ENCODE assay signal across 9 cellular contexts in genomic region chr1:32716312-32717126, GRCh38. TPM values are rescaled to one million over a fixed set of nuclear protein-coding genes. Genes with fewer than 3 reads are reported as not detected.
DNase-seq lines count a peak whose midpoint lies in the region; ATAC-seq and TF ChIP-seq lines count a peak whose summit lies in the region.
"Had no signal": no experiment of that assay in that cellular context is flagged by ENCODE, and none has a peak within 500 bp of the region (broad histone marks: within the 10 kb centered on the region; RNA-seq: fewer than 3 reads in every experiment).

No MANE protein-coding gene starts in this region.

- H3K4me1 ChIP-seq in right atrium auricular region = no peaks in the 10 kb centered on the region
- H3K4me1 ChIP-seq in duodenal mucosa (ENCODE audit: control insufficient read depth in 1 of 2, insufficient read depth in 2 of 2, low read length in 2 of 2) = peaks cover 16 to 23% of the 10 kb centered on the region in 2 donors
- peaks cover 0 to 5% of the 10 kb centered on the region in 2 donors for H3K4me1 ChIP-seq in naive thymus-derived CD4-positive, alpha-beta T cell (ENCODE audit: control insufficient read depth in 2 of 2, insufficient read depth in 2 of 2, low read length in 2 of 2)

- no peak for TF ChIP-seq CTCF in right atrium auricular region (IDR thresholded peaks at IDR 0.05)

- H3K27ac ChIP-seq in right atrium auricular region (no peak overlapping the region), duodenal mucosa (ENCODE audit: low read depth, low read length) (peak overlapping the region; percentile 58)
- no peak overlapping the region for H3K27ac ChIP-seq in naive thymus-derived CD4-positive, alpha-beta T cell (ENCODE audit: low read depth, low read length)

- no peaks in the 10 kb centered on the region for H3K36me3 Mint-ChIP-seq in naive thymus-derived CD4-positive, alpha-beta T cell
- H3K36me3 Mint-ChIP-seq: activated naive CD8-positive, alpha-beta T cell had no signal

- H3K9me3 ChIP-seq in right atrium auricular region (no peaks in the 10 kb centered on the region), duodenal mucosa (ENCODE audit: control insufficient read depth in 1 of 2, low read length in 2 of 2) (no peaks in the 10 kb centered on the region)
- no peaks in the 10 kb centered on the region for H3K9me3 ChIP-seq in naive thymus-derived CD4-positive, alpha-beta T cell (ENCODE audit: control insufficient read depth in 2 of 3, low read length in 3 of 3)

- no peak overlapping the region for H3K4me3 ChIP-seq in right atrium auricular region
- peak overlapping the region; percentile 37 to 51 for H3K4me3 ChIP-seq in duodenal mucosa (ENCODE audit: low read depth in 1 of 2, low read length in 2 of 2)
- H3K4me3 ChIP-seq in naive thymus-derived CD4-positive, alpha-beta T cell (ENCODE audit: low read length) = no peak overlapping the region

- POLR2A ChIA-PET in naive thymus-derived CD4-positive, alpha-beta T cell (lab: Charles Lee) = no interaction called here

- H3K27me3 ChIP-seq in right atrium auricular region (no peaks in the 10 kb centered on the region), duodenal mucosa (ENCODE audit: control insufficient read depth in 1 of 2, insufficient read depth in 2 of 2, low read length in 2 of 2) (no peaks in the 10 kb centered on the region)
- H3K27me3 ChIP-seq in naive thymus-derived CD4-positive, alpha-beta T cell (ENCODE audit: control insufficient read depth in 2 of 2, insufficient read depth in 2 of 2, low read length in 2 of 2) = no peaks in the 10 kb centered on the region

- peak overlapping the region in 1 of 10 donors; percentile 30 for H3K4me3 Mint-ChIP-seq in naive thymus-derived CD4-positive, alpha-beta T cell
- H3K4me3 Mint-ChIP-seq: activated naive CD8-positive, alpha-beta T cell had no signal

- DNase-seq in Right ventricle myocardium inferior (ENCODE audit: missing footprints) (no peak), right atrium auricular region (ENCODE audit: low spot score) (no peak), NCI-H1436 treated with DMSO at 0.1 percent for 48 hours (lab: John Stamatoyannopoulos, UW) (peak; percentile 75), T follicular helper cell (ENCODE audit: low read depth) (peak; percentile 14)
- DNase-seq in naive thymus-derived CD4-positive, alpha-beta T cell = peak in 6 of 9 donors; percentile 18 to 67 (median 28)

- H3K36me3 ChIP-seq in right atrium auricular region (no peaks in the 10 kb centered on the region), duodenal mucosa (ENCODE audit: control insufficient read depth in 1 of 2, insufficient read depth in 2 of 2, low read length in 2 of 2) (no peaks in the 10 kb centered on the region)
- H3K36me3 ChIP-seq in naive thymus-derived CD4-positive, alpha-beta T cell (ENCODE audit: control insufficient read depth in 2 of 3, insufficient read depth in 3 of 3, low read length in 3 of 3) = no peaks in the 10 kb centered on the region

- peak overlapping the region; percentile 40 to 66 for H3K9ac ChIP-seq in duodenal mucosa (ENCODE audit: low read depth in 1 of 2, low read length in 2 of 2)

- H3K9me3 Mint-ChIP-seq in naive thymus-derived CD4-positive, alpha-beta T cell = peaks cover 0 to 2% (median 0%) of the 10 kb centered on the region in 11 donors

- peaks cover 0 to 6% (median 0%) of the 10 kb centered on the region in 5 donors for H3K27me3 Mint-ChIP-seq in naive thymus-derived CD4-positive, alpha-beta T cell
- H3K27me3 Mint-ChIP-seq: activated naive CD8-positive, alpha-beta T cell had no signal

- H3K27ac Mint-ChIP-seq in naive thymus-derived CD4-positive, alpha-beta T cell = peak overlapping the region in 3 of 9 donors; percentile 13 to 47 (median 41)
- H3K27ac Mint-ChIP-seq: activated naive CD8-positive, alpha-beta T cell had no signal

- peak; percentile 57 for ATAC-seq in Right ventricle myocardium inferior
- peak; percentile 25 for ATAC-seq in naive thymus-derived CD4-positive, alpha-beta T cell
- no peak for ATAC-seq in GM18519 (IDR thresholded peaks at IDR 0.05; ENCODE audit: low FRiP score, unreplicated experiment)
- no peak for ATAC-seq in HG02852 (IDR thresholded peaks at IDR 0.05; ENCODE audit: unreplicated experiment)

- CTCF ChIA-PET in naive thymus-derived CD4-positive, alpha-beta T cell (lab: Charles Lee) = interaction anchor here (2.8 kb wide), 1 partner anchor 56 kb away, joined by 14 read pairs; no protein-coding TSS in a partner anchor

- intact Hi-C loops in Right ventricle myocardium inferior (cut with DNase I) = no loop called here
- intact Hi-C loops in naive thymus-derived CD4-positive, alpha-beta T cell (cut with micrococcal nuclease) = loop anchor here in 1 of 2 donors (5.0 to 10.0 kb wide), 2 partner anchors 36 to 368 kb away; partner anchors contain the start of gene AZIN2

- H3K4me1 Mint-ChIP-seq in naive thymus-derived CD4-positive, alpha-beta T cell = peaks cover 0 to 15% (median 14%) of the 10 kb centered on the region in 7 donors

RNA-seq across cellular contexts. Expression of gene SYNC, which starts 13.9 kb away (rescaled TPM):
- 24.7 TPM for total RNA-seq in Right ventricle myocardium inferior
- 10 to 100 TPM; 19.0 to 32.8 TPM for total RNA-seq in right atrium auricular region
- total RNA-seq in naive thymus-derived CD4-positive, alpha-beta T cell = not detected
- polyA plus RNA-seq in naive thymus-derived CD4-positive, alpha-beta T cell = not detected

Comparison
In these comparisons a context has a peak if more than half of its experiments do, and no peak if none do; other contexts are left out.
1. ATAC-seq: peak in Right ventricle myocardium inferior (single experiment) and naive thymus-derived CD4-positive, alpha-beta T cell (single experiment); none in GM18519 (single experiment) and HG02852 (single experiment).
2. DNase-seq: peak in NCI-H1436 treated with DMSO at 0.1 percent for 48 hours (single experiment), T follicular helper cell (single experiment) and naive thymus-derived CD4-positive, alpha-beta T cell (6 of 9); none in Right ventricle myocardium inferior (single experiment) and right atrium auricular region (single experiment).
3. H3K4me3 ChIP-seq: peak in duodenal mucosa (2 of 2); none in right atrium auricular region (0 of 2) and naive thymus-derived CD4-positive, alpha-beta T cell (single experiment).
4. RNA of gene SYNC, which starts 13.9 kb away (total RNA-seq): 19.0 to 32.8 TPM in right atrium auricular region and 24.7 TPM in Right ventricle myocardium inferior (single experiment); not detected in naive thymus-derived CD4-positive, alpha-beta T cell; every median in the first group is over 10 times any median in the second.